9 cellular contexts compared by ENCODE assay signal in genomic region chr1:241611063-241611462, GRCh38. TPM values are rescaled to one million over a fixed set of nuclear protein-coding genes. Genes with fewer than 3 reads are reported as not detected.
DNase-seq lines count a peak whose midpoint lies in the region; ATAC-seq lines count a peak whose summit lies in the region.
"Had no signal": no experiment of that assay in that cellular context is flagged by ENCODE, and none has a peak within 500 bp of the region (broad histone marks: within the 10 kb centered on the region; RNA-seq: fewer than 3 reads in every experiment).

No MANE protein-coding gene starts in this region.

- H3K4me1 ChIP-seq in neuronal stem cell (ENCODE audit: control insufficient read depth in 2 of 2, insufficient read depth in 1 of 2, low read depth in 1 of 2, low read length in 2 of 2): peaks cover 0 to 2% of the 10 kb centered on the region in 2 donors

- no peak overlapping the region for H4K91ac ChIP-seq in neuronal stem cell (ENCODE audit: low read depth, low read length, poor library complexity)

- no peaks in the 10 kb centered on the region for H3K27me3 ChIP-seq in neuronal stem cell (ENCODE audit: control insufficient read depth in 3 of 3, insufficient read depth in 3 of 3, low read depth in 1 of 3, low read length in 3 of 3)
- H3K27me3 ChIP-seq: SJSA1 had no signal

- H2BK5ac ChIP-seq in neuronal stem cell (ENCODE audit: low read length): no peak overlapping the region

- no peak overlapping the region for H3K23ac ChIP-seq in neuronal stem cell (ENCODE audit: low read depth, low read length, poor library complexity)

- no peak overlapping the region for H4K8ac ChIP-seq in neuronal stem cell (ENCODE audit: low read depth, low read length)

- H3K14ac ChIP-seq in neuronal stem cell (ENCODE audit: low read length): no peak overlapping the region

- H3K9me3 ChIP-seq in neuronal stem cell (replicated peaks in 1 of 2; ENCODE audit: control insufficient read depth in 2 of 2, insufficient read depth in 1 of 2, low read depth in 1 of 2, low read length in 2 of 2): peaks cover 0 to 5% of the 10 kb centered on the region in 2 donors
- H3K9me3 ChIP-seq: SJSA1 had no signal

- H3K36me3 ChIP-seq in neuronal stem cell (replicated peaks in 1 of 2; ENCODE audit: control insufficient read depth in 2 of 2, insufficient read depth in 2 of 2, low read length in 2 of 2): peaks cover 0 to 4% of the 10 kb centered on the region in 2 donors

- H3K79me1 ChIP-seq in neuronal stem cell (ENCODE audit: low read depth, low read length): no peaks in the 10 kb centered on the region

- no peak overlapping the region for H3K9ac ChIP-seq in neuronal stem cell (ENCODE audit: low read depth, low read length, poor library complexity)

- peak; percentile 74 for DNase-seq in Ammon's horn (ENCODE audit: low spot score)
- peak; percentile 18 to 77 (median 42) for DNase-seq in NCI-H1417 (lab: John Stamatoyannopoulos, UW)
- peak; percentile 74 for DNase-seq in SKM-1 treated with dmso at 0.1 percent for 144 hours (lab: John Stamatoyannopoulos, UW; ENCODE audit: unreplicated experiment)
- peak; percentile 81 for DNase-seq in fibroblast of peridontal ligament (ENCODE audit: extremely low read depth)
- DNase-seq in neuronal stem cell (ENCODE audit: low spot score): peak; percentile 27
- DNase-seq in KG1 (lab: John Stamatoyannopoulos, UW): no peak

- H2BK12ac ChIP-seq in neuronal stem cell (ENCODE audit: low read length): no peak overlapping the region

- no peak overlapping the region for H3K4me2 ChIP-seq in neuronal stem cell (ENCODE audit: insufficient read depth, low read length, poor library complexity, severe bottlenecking)

- no peak overlapping the region for H2AK5ac ChIP-seq in neuronal stem cell (ENCODE audit: low read depth, low read length)

- ATAC-seq in GM18498 (IDR thresholded peaks at IDR 0.05; ENCODE audit: unreplicated experiment) (peak; percentile 91), HG02759 (IDR thresholded peaks at IDR 0.05; ENCODE audit: unreplicated experiment) (peak; percentile 85)

- H2AFZ ChIP-seq in neuronal stem cell (ENCODE audit: low read length): no peak overlapping the region

- H2BK15ac ChIP-seq in neuronal stem cell (ENCODE audit: low read length): no peak overlapping the region

- H3K4ac ChIP-seq in neuronal stem cell (ENCODE audit: low read length): no peak overlapping the region

- no peak overlapping the region for H3K18ac ChIP-seq in neuronal stem cell (ENCODE audit: low read length)

- no peak overlapping the region for H3K27ac ChIP-seq in neuronal stem cell (replicated peaks; ENCODE audit: low read length)
- H3K27ac ChIP-seq: SJSA1 had no signal

- no peak overlapping the region for H3K4me3 ChIP-seq in neuronal stem cell (ENCODE audit: low read length in 2 of 2)
- H3K4me3 ChIP-seq: SJSA1 had no signal

- no CpG with 5 or more reads among the region's 3 CpGs for WGBS in neuronal stem cell (ENCODE audit: extremely low coverage in 2 of 2, insufficient read length in 2 of 2, insufficient replicate concordance in 1 of 2), 2 donors

- no peak overlapping the region for H2BK120ac ChIP-seq in neuronal stem cell (ENCODE audit: low read depth, low read length)

RNA-seq across cellular contexts. Expression of gene CHML, which starts 29.1 kb away (rescaled TPM):
- 12.2 TPM for polyA plus RNA-seq in neuronal stem cell (2013, experiment 1 of 2)
- 12.5 TPM for polyA plus RNA-seq in neuronal stem cell (2013, experiment 2 of 2)

RNA-seq across cellular contexts. Expression of gene OPN3, which starts 29.1 kb away (rescaled TPM):
- 41.1 TPM for polyA plus RNA-seq in neuronal stem cell (2013, experiment 1 of 2)
- polyA plus RNA-seq in neuronal stem cell (2013, experiment 2 of 2): 41.0 TPM

RNA-seq across cellular contexts. Expression of gene WDR64, which starts 41.0 kb away (rescaled TPM):
- polyA plus RNA-seq in neuronal stem cell (2013, experiment 1 of 2): 0.10 TPM
- 0.08 TPM for polyA plus RNA-seq in neuronal stem cell (2013, experiment 2 of 2)
